Comparison of ENCODE assay signal across 1 cellular context in genomic region chr6:31948753-31949413, GRCh38.
TF ChIP-seq lines count a peak whose summit lies in the region.

No MANE protein-coding gene starts in this region.

TF ChIP-seq in K562, 482 proteins besides CTCF, POLR2A, EP300 and RAD21 (continued from another document and continues in another):
- peak in 1 of 3 experiments; percentile 39; a peak in 1 of 6 replicates for TF ChIP-seq ZBTB11 (CRISPR knock-in tag; IDR thresholded peaks at IDR 0.05)
- TF ChIP-seq CREM (IDR thresholded peaks at IDR 0.05; ENCODE audit: low read depth): peak; percentile 85
- TF ChIP-seq CEBPB (tag; IDR thresholded peaks at IDR 0.05): peak; percentile 99
- peak; percentile 94 for TF ChIP-seq CEBPG (CRISPR knock-in tag; IDR thresholded peaks at IDR 0.05)
- peak; percentile 94 to 98 for TF ChIP-seq CEBPG (tag; conservative IDR thresholded peaks at IDR 0.05 in 1 of 2, IDR thresholded peaks at IDR 0.05 in 1 of 2)
- TF ChIP-seq FOXP1 (CRISPR knock-in tag; IDR thresholded peaks at IDR 0.05): no peak
- TF ChIP-seq NCOA4 (IDR thresholded peaks at IDR 0.05; ENCODE audit: partially characterized antibody): no peak
- TF ChIP-seq ARID1B (IDR thresholded peaks at IDR 0.05): peak; percentile 86
- TF ChIP-seq ADNP (tag; IDR thresholded peaks at IDR 0.05): no peak
- TF ChIP-seq MEF2D (tag; conservative IDR thresholded peaks at IDR 0.05; ENCODE audit: low read depth): peak; percentile 39; the same call in 1 of the 2 replicates
- peak; percentile 5 for TF ChIP-seq HDAC3 (IDR thresholded peaks at IDR 0.05; ENCODE audit: borderline replicate concordance, partially characterized antibody)
- TF ChIP-seq ID3 (CRISPR knock-in tag; IDR thresholded peaks at IDR 0.05): no peak
- TF ChIP-seq ID3 (tag; IDR thresholded peaks at IDR 0.05): peak; percentile 45; the same call in 1 of the 2 replicates
- TF ChIP-seq HDAC8 (tag; IDR thresholded peaks at IDR 0.05): no peak
- 0 out of 2 replicates have a peak, but pooled peaks have one; percentile 11 for TF ChIP-seq ARID3A (IDR thresholded peaks at IDR 0.05; ENCODE audit: borderline replicate concordance, low read depth, low read length)
- TF ChIP-seq RREB1 (CRISPR knock-in tag; IDR thresholded peaks at IDR 0.05): 0 out of 2 replicates have a peak, but pooled peaks have one; percentile 40
- peak; percentile 82 for TF ChIP-seq MAX (CRISPR knock-in tag; IDR thresholded peaks at IDR 0.05)
- peak; percentile 98 for TF ChIP-seq CTBP1 (IDR thresholded peaks at IDR 0.05; ENCODE audit: borderline replicate concordance)
- no peak for TF ChIP-seq ERF (CRISPR knock-in tag; IDR thresholded peaks at IDR 0.05)
- TF ChIP-seq COPS2 (conservative IDR thresholded peaks at IDR 0.05): no peak
- peak; percentile 95 for TF ChIP-seq ATF7 (IDR thresholded peaks at IDR 0.05)
- peak in 1 of 2 experiments; percentile 10 for TF ChIP-seq AFF1 (IDR thresholded peaks at IDR 0.05; ENCODE audit: low read depth in 1 of 2, partially characterized antibody in 2 of 2)
- TF ChIP-seq DMBX1 (CRISPR knock-in tag; IDR thresholded peaks at IDR 0.05; ENCODE audit: borderline replicate concordance): 0 out of 2 replicates have a peak, but pooled peaks have one; percentile 20
- TF ChIP-seq ZNF449 (CRISPR knock-in tag; IDR thresholded peaks at IDR 0.05): no peak
- 0 out of 2 replicates have a peak, but pooled peaks have one; percentile 17 for TF ChIP-seq ZNF263 (CRISPR knock-in tag; IDR thresholded peaks at IDR 0.05; ENCODE audit: borderline replicate concordance)
- no peak for TF ChIP-seq ATF6 (CRISPR knock-in tag; IDR thresholded peaks at IDR 0.05)
- TF ChIP-seq MAZ (CRISPR knock-in tag; conservative IDR thresholded peaks at IDR 0.05 in 1 of 2, IDR thresholded peaks at IDR 0.05 in 1 of 2): peak in 1 of 2 experiments; percentile 28; a peak in 2 of 4 replicates
- TF ChIP-seq TEAD4 (IDR thresholded peaks at IDR 0.05; ENCODE audit: low read length): peak; percentile 16; the same call in 1 of the 2 replicates
- no peak for TF ChIP-seq TEAD4 (CRISPR knock-in tag; IDR thresholded peaks at IDR 0.05; ENCODE audit: borderline replicate concordance)
- TF ChIP-seq NR2C1 (IDR thresholded peaks at IDR 0.05): no peak
- peak; percentile 47 for TF ChIP-seq NR2C1 (tag; IDR thresholded peaks at IDR 0.05)
- peak; percentile 85 for TF ChIP-seq EP400 (IDR thresholded peaks at IDR 0.05)
- TF ChIP-seq ZNF395 (CRISPR knock-in tag; IDR thresholded peaks at IDR 0.05): peak; percentile 74; the same call in 1 of the 2 replicates
- TF ChIP-seq ZFP91 (CRISPR knock-in tag; IDR thresholded peaks at IDR 0.05): 0 out of 2 replicates have a peak, but pooled peaks have one; percentile 26
- TF ChIP-seq HNRNPL (IDR thresholded peaks at IDR 0.05; ENCODE audit: low read depth, low read length): no peak
